ENCODE assay signal across 1 cellular context in genomic region chr20:39829713-39830112, GRCh38.
TF ChIP-seq lines count a peak whose summit lies in the region.

No MANE protein-coding gene starts in this region.

TF ChIP-seq in GM12878, 131 proteins besides CTCF, POLR2A, EP300 and RAD21 (continued from another document and continues in another):
- peak; percentile 80 for TF ChIP-seq PBX3 (IDR thresholded peaks at IDR 0.05; ENCODE audit: insufficient replicate concordance, low read depth, low read length)
- TF ChIP-seq SREBF2 (IDR thresholded peaks at IDR 0.05; ENCODE audit: low read length), result no peak
- TF ChIP-seq NR2C1 (IDR thresholded peaks at IDR 0.05), result no peak
- no peak for TF ChIP-seq RFX5 (IDR thresholded peaks at IDR 0.05; ENCODE audit: low read depth, low read length)
- no peak for TF ChIP-seq KDM1A (IDR thresholded peaks at IDR 0.05; ENCODE audit: borderline replicate concordance)
- TF ChIP-seq IRF4 (IDR thresholded peaks at IDR 0.05; ENCODE audit: low read depth, low read length), result peak; percentile 88
- TF ChIP-seq FOXK2 (IDR thresholded peaks at IDR 0.05), result no peak
- peak; percentile 90 for TF ChIP-seq BCL3 (IDR thresholded peaks at IDR 0.05; ENCODE audit: borderline replicate concordance, insufficient read depth, low read depth, low read length, poor library complexity, severe bottlenecking)
- no peak for TF ChIP-seq BCLAF1 (IDR thresholded peaks at IDR 0.05)
- no peak for TF ChIP-seq HSF1 (IDR thresholded peaks at IDR 0.05; ENCODE audit: low read depth, low read length)
- peak; percentile 35 for TF ChIP-seq KLF5 (IDR thresholded peaks at IDR 0.05; ENCODE audit: partially characterized antibody)
- TF ChIP-seq RBBP5 (conservative IDR thresholded peaks at IDR 0.05), result no peak
- no peak for TF ChIP-seq SMC3 (IDR thresholded peaks at IDR 0.05; ENCODE audit: borderline replicate concordance, low read length)
- no peak for TF ChIP-seq NFYA (IDR thresholded peaks at IDR 0.05; ENCODE audit: borderline replicate concordance, low read depth, low read length)
- TF ChIP-seq SIN3A (IDR thresholded peaks at IDR 0.05; ENCODE audit: low read depth, low read length), result no peak
- peak; percentile 72 for TF ChIP-seq MTA2 (IDR thresholded peaks at IDR 0.05; ENCODE audit: low read depth)
- TF ChIP-seq TBL1XR1 (IDR thresholded peaks at IDR 0.05; ENCODE audit: low read depth, low read length), result peak; percentile 84; the same call in 1 of the 2 replicates
- TF ChIP-seq ZNF384 (IDR thresholded peaks at IDR 0.05; ENCODE audit: borderline replicate concordance, low read depth, low read length), result no peak
- TF ChIP-seq POLR2AphosphoS5 (IDR thresholded peaks at IDR 0.05; ENCODE audit: low read length), result no peak
- peak; percentile 94 for TF ChIP-seq POU2F2 (IDR thresholded peaks at IDR 0.05; ENCODE audit: borderline replicate concordance, low read depth, low read length)
- no peak for TF ChIP-seq RB1 (IDR thresholded peaks at IDR 0.05; ENCODE audit: borderline replicate concordance)
- peak; percentile 83; the same call in 1 of the 2 replicates for TF ChIP-seq PAX5 (IDR thresholded peaks at IDR 0.05; ENCODE audit: borderline replicate concordance, low read depth, low read length)
- 0 out of 2 replicates have a peak, but pooled peaks have one; percentile 54 for TF ChIP-seq GATAD2B (conservative IDR thresholded peaks at IDR 0.05; ENCODE audit: low read depth)
- peak in 1 of 2 experiments; percentile 78; a peak in 1 of 3 replicates for TF ChIP-seq EGR1 (IDR thresholded peaks at IDR 0.05; ENCODE audit: borderline replicate concordance in 1 of 2, low read depth in 2 of 2, low read length in 2 of 2)
- TF ChIP-seq RELA (IDR thresholded peaks at IDR 0.05; ENCODE audit: borderline replicate concordance, partially characterized antibody), result peak; percentile 98
- no peak for TF ChIP-seq LARP7 (IDR thresholded peaks at IDR 0.05)
- TF ChIP-seq NFIC (IDR thresholded peaks at IDR 0.05; ENCODE audit: low read depth, low read length), result peak; percentile 59; the same call in 1 of the 2 replicates
- TF ChIP-seq PKNOX1 (IDR thresholded peaks at IDR 0.05), result peak; percentile 94
- no peak for TF ChIP-seq NRF1 (conservative IDR thresholded peaks at IDR 0.05; ENCODE audit: low read depth, low read length)
- no peak for TF ChIP-seq PRDM15 (CRISPR knock-in tag; IDR thresholded peaks at IDR 0.05)
- TF ChIP-seq FOXM1 (IDR thresholded peaks at IDR 0.05; ENCODE audit: low read depth, low read length), result no peak; the same call in 1 of the 2 replicates
- no peak for TF ChIP-seq USF2 (IDR thresholded peaks at IDR 0.05; ENCODE audit: borderline replicate concordance, low read depth, low read length)
- TF ChIP-seq YY1 (IDR thresholded peaks at IDR 0.05; ENCODE audit: low read depth, low read length), result no peak
- TF ChIP-seq CUX1 (IDR thresholded peaks at IDR 0.05; ENCODE audit: insufficient replicate concordance, low read depth, low read length), result no peak
- TF ChIP-seq WRNIP1 (IDR thresholded peaks at IDR 0.05; ENCODE audit: borderline replicate concordance, low read depth, low read length), result no peak
- TF ChIP-seq POLR2AphosphoS2 (IDR thresholded peaks at IDR 0.05; ENCODE audit: low read depth, low read length), result no peak
- no peak for TF ChIP-seq ZNF207 (IDR thresholded peaks at IDR 0.05; ENCODE audit: borderline replicate concordance)
- no peak for TF ChIP-seq HCFC1 (IDR thresholded peaks at IDR 0.05; ENCODE audit: low read length)
- TF ChIP-seq TARDBP (IDR thresholded peaks at IDR 0.05; ENCODE audit: borderline replicate concordance), result no peak
- no peak for TF ChIP-seq SMAD5 (IDR thresholded peaks at IDR 0.05; ENCODE audit: low read depth)
- TF ChIP-seq CREM (IDR thresholded peaks at IDR 0.05; ENCODE audit: low read depth), result no peak
- TF ChIP-seq KAT2A (conservative IDR thresholded peaks at IDR 0.05; ENCODE audit: control insufficient read depth, low read depth, low read length), result no peak
- no peak for TF ChIP-seq ASH2L (IDR thresholded peaks at IDR 0.05; ENCODE audit: borderline replicate concordance, low read depth)
- peak; percentile 77 for TF ChIP-seq RUNX3 (IDR thresholded peaks at IDR 0.05; ENCODE audit: low read length)
